1 cellular context compared by ENCODE assay signal in genomic region chr13:21343659-21344058, GRCh38.
TF ChIP-seq lines count a peak whose summit lies in the region.

No MANE protein-coding gene starts in this region.

TF ChIP-seq in IMR-90, 13 proteins besides CTCF, POLR2A, EP300 and RAD21:
- TF ChIP-seq USF2 (IDR thresholded peaks at IDR 0.05; ENCODE audit: low read depth, low read length) (no peak), MAFK (IDR thresholded peaks at IDR 0.05; ENCODE audit: low read depth, low read length) (no peak), MXI1 (IDR thresholded peaks at IDR 0.05; ENCODE audit: borderline replicate concordance, low read depth, low read length) (no peak), MAZ (IDR thresholded peaks at IDR 0.05; ENCODE audit: borderline replicate concordance, low read depth, low read length) (no peak), NFE2L2 (IDR thresholded peaks at IDR 0.05; ENCODE audit: low read depth, low read length) (no peak), RFX5 (IDR thresholded peaks at IDR 0.05; ENCODE audit: low read depth, low read length) (no peak), BHLHE40 (IDR thresholded peaks at IDR 0.05; ENCODE audit: low read depth, low read length) (no peak), RCOR1 (IDR thresholded peaks at IDR 0.05; ENCODE audit: insufficient replicate concordance, low read length) (no peak), SMC3 (IDR thresholded peaks at IDR 0.05; ENCODE audit: low read depth, low read length) (no peak)
TF ChIP-seq in IMR-90: peak in this region for 0.
